23 cellular contexts compared by ENCODE assay signal in the genomic region with DNA sequence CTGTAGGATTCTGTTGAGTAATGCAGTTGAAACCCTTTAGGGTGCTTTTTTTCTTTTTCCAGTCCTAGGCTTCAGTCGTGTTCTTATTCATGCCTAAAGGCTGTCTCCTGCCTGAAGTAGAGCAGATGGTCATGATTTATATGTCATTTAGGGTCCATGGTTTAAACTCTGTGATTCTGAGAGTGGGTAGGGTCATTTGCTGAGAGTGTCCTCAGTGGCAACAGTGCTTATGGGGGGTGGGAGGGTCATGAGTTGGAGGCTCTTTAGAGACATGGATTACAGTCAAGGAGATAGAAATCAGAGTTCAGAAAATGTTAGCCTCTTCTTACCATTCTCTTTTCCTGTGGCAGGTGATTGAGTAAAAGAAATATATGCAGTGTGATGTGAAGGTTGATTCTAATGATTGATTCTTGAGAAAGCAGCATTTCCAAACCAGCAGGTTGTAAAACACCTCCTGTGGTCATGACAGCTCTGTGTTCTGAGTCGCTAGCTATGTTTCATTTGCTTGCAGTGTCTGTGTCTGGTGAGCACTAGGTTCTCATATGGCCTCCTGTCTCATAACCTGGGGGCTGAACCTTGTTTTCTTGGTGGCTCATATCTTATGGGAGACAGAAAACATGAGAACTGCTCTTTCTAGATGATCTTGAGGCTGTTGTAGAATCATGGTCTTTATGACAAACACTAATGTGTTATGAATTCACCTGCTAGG.
DNase-seq lines count a peak whose midpoint lies in the region; ATAC-seq, FAIRE-seq and TF ChIP-seq lines count a peak whose summit lies in the region.
"Had no signal": no experiment of that assay in that cellular context is flagged by ENCODE, and none has a peak within 500 bp of the region (broad histone marks: within the 10 kb centered on the region; RNA-seq: fewer than 3 reads in every experiment).

No MANE protein-coding gene starts in this region.

- peaks cover 71% of the 10 kb centered on the region for H3K36me3 ChIP-seq in CD4-positive, CD25-positive, alpha-beta regulatory T cell (ENCODE audit: control insufficient read depth, insufficient read depth, low read length)
- H3K36me3 ChIP-seq in pancreas: peaks cover 0 to 54% (median 33%) of the 10 kb centered on the region in 3 donors

- no peak overlapping the region for H3K27ac ChIP-seq in CD4-positive, CD25-positive, alpha-beta regulatory T cell (ENCODE audit: insufficient read depth, low read length, poor library complexity, severe bottlenecking)
- no peak overlapping the region for H3K27ac ChIP-seq in CD4-positive, alpha-beta T cell (ENCODE audit: low read depth, low read length)
- H3K27ac ChIP-seq in pancreas: no peak overlapping the region
- H3K27ac ChIP-seq: cardiac muscle cell, heart left ventricle, left ventricle myocardium inferior, Peyer's patch, spleen had no signal

- H3K4me1 Mint-ChIP-seq in CD4-positive, CD25-positive, alpha-beta regulatory T cell: peaks cover 4 to 19% (median 9%) of the 10 kb centered on the region in 4 donors
- peaks cover 26% of the 10 kb centered on the region for H3K4me1 Mint-ChIP-seq in CD4-positive, alpha-beta T cell (ENCODE audit: low read depth)
- H3K4me1 Mint-ChIP-seq in activated CD8-positive, alpha-beta T cell treated with anti-CD3 and anti-CD28 coated beads for 36 hours (ENCODE audit: low read depth): no peaks in the 10 kb centered on the region
- H3K4me1 Mint-ChIP-seq in immature natural killer cell: peaks cover 8 to 49% of the 10 kb centered on the region in 2 donors
- no peaks in the 10 kb centered on the region for H3K4me1 Mint-ChIP-seq in Calu3 (ENCODE audit: low read depth, unreplicated experiment)

- no peaks in the 10 kb centered on the region for H3K27me3 Mint-ChIP-seq in CD4-positive, CD25-positive, alpha-beta regulatory T cell
- H3K27me3 Mint-ChIP-seq in CD4-positive, alpha-beta T cell: no peaks in the 10 kb centered on the region
- no peaks in the 10 kb centered on the region for H3K27me3 Mint-ChIP-seq in activated CD8-positive, alpha-beta T cell treated with anti-CD3 and anti-CD28 coated beads for 36 hours
- H3K27me3 Mint-ChIP-seq in immature natural killer cell (ENCODE audit: low read depth in 3 of 3): peaks cover 0 to 2% (median 2%) of the 10 kb centered on the region in 3 donors
- no peaks in the 10 kb centered on the region for H3K27me3 Mint-ChIP-seq in Calu3 (ENCODE audit: unreplicated experiment)

- intact Hi-C loops in CD4-positive, alpha-beta T cell (cut with DNase I, micrococcal nuclease): loop anchor here in 1 of 2 experiments (10.0 kb wide), 1 partner anchor 295 kb away; no protein-coding TSS in a partner anchor
- intact Hi-C loops in activated CD8-positive, alpha-beta T cell treated with anti-CD3 and anti-CD28 coated beads for 36 hours (cut with micrococcal nuclease): no loop called here
- intact Hi-C loops in pancreas (cut with DNase I): loop anchor here in 2 of 3 donors (10.0 kb wide), 2 partner anchors 305 to 415 kb away; no protein-coding TSS in a partner anchor
- intact Hi-C loops in Calu3 (cut with micrococcal nuclease; ENCODE audit: unreplicated experiment): loop anchor here (10.0 kb wide), 2 partner anchors 415 to 445 kb away; no protein-coding TSS in a partner anchor

- ATAC-seq in CD4-positive, CD25-positive, alpha-beta regulatory T cell (ENCODE audit: low read depth in 2 of 2): no peak
- ATAC-seq in CD4-positive, alpha-beta T cell (ENCODE audit: poor library complexity): no peak
- ATAC-seq in activated CD8-positive, alpha-beta T cell treated with anti-CD3 and anti-CD28 coated beads for 36 hours: peak; percentile 51
- ATAC-seq in pancreas: no peak
- ATAC-seq: heart left ventricle, mucosa of descending colon had no signal

- TF ChIP-seq CTCF in CD4-positive, alpha-beta T cell (IDR thresholded peaks at IDR 0.05): no peak
- no peak for TF ChIP-seq CTCF in activated CD8-positive, alpha-beta T cell treated with anti-CD3 and anti-CD28 coated beads for 36 hours (IDR thresholded peaks at IDR 0.05)
- TF ChIP-seq CTCF in pancreas (IDR thresholded peaks at IDR 0.05) (no peak), Calu3 (IDR thresholded peaks at IDR 0.05; ENCODE audit: unreplicated experiment) (no peak)

- POLR2A ChIA-PET in CD4-positive, alpha-beta T cell (lab: Charles Lee): no interaction called here
- POLR2A ChIA-PET in activated CD8-positive, alpha-beta T cell treated with anti-CD3 and anti-CD28 coated beads for 36 hours (lab: Charles Lee): no interaction called here

- no peaks in the 10 kb centered on the region for H3K9me3 Mint-ChIP-seq in CD4-positive, CD25-positive, alpha-beta regulatory T cell
- H3K9me3 Mint-ChIP-seq in CD4-positive, alpha-beta T cell: no peaks in the 10 kb centered on the region
- no peaks in the 10 kb centered on the region for H3K9me3 Mint-ChIP-seq in activated CD8-positive, alpha-beta T cell treated with anti-CD3 and anti-CD28 coated beads for 36 hours
- H3K9me3 Mint-ChIP-seq in immature natural killer cell (no peaks in the 10 kb centered on the region), Calu3 (ENCODE audit: low read depth, unreplicated experiment) (no peaks in the 10 kb centered on the region)
- H3K9me3 Mint-ChIP-seq: T-helper 2 cell treated with Interferon-gamma antibody and Interleukin-4, amounts not matched to agents 5 μg/mL and 100 μg/mL, for 36 hours had no signal

- FAIRE-seq in pancreas (lab: Jason Lieb, UNC): no peak

- no peaks in the 10 kb centered on the region for H3K4me1 ChIP-seq in CD4-positive, CD25-positive, alpha-beta regulatory T cell (ENCODE audit: control insufficient read depth, insufficient read depth, low read length, poor library complexity, severe bottlenecking)
- no peaks in the 10 kb centered on the region for H3K4me1 ChIP-seq in pancreas
- H3K4me1 ChIP-seq: heart left ventricle, Peyer's patch, spleen had no signal

- DNase-seq in CD4-positive, CD25-positive, alpha-beta regulatory T cell: no peak
- DNase-seq in CD4-positive, alpha-beta T cell: no peak
- DNase-seq in activated CD8-positive, alpha-beta T cell treated with anti-CD3 and anti-CD28 coated beads for 36 hours: no peak
- DNase-seq in immature natural killer cell (no peak), nucleus accumbens (lab: John Stamatoyannopoulos, UW) (no peak), pancreas (no peak), Calu3 (no peak)
- DNase-seq: activated CD4-positive, alpha-beta T cell treated with anti-CD3 and anti-CD28 coated beads for 4 hours; amniotic stem cell; COR-L47; HCEC 1CT; heart left ventricle; left ventricle myocardium inferior; mucosa of descending colon; NCI-H2029 treated with DMSO at 0.1 percent for 48 hours; NCI-H446 treated with DMSO at 0.1 percent for 48 hours; occipital lobe; Peyer's patch; retina; spleen; stimulated activated CD4-positive, alpha-beta T cell treated with anti-CD3 and anti-CD28 coated beads, Interleukin-4, amount 100 ng/mL, for 4 hours had no signal

- H3K36me3 Mint-ChIP-seq in CD4-positive, CD25-positive, alpha-beta regulatory T cell: peaks cover 52% of the 10 kb centered on the region
- H3K36me3 Mint-ChIP-seq in CD4-positive, alpha-beta T cell (ENCODE audit: low read depth): peaks cover 95% of the 10 kb centered on the region
- peaks cover 54% of the 10 kb centered on the region for H3K36me3 Mint-ChIP-seq in activated CD8-positive, alpha-beta T cell treated with anti-CD3 and anti-CD28 coated beads for 36 hours (ENCODE audit: low read depth)
- H3K36me3 Mint-ChIP-seq in immature natural killer cell (peaks cover 29 to 48% (median 40%) of the 10 kb centered on the region in 3 donors), Calu3 (ENCODE audit: insufficient read depth, unreplicated experiment) (peaks cover 31% of the 10 kb centered on the region)

- H3K27ac Mint-ChIP-seq in CD4-positive, CD25-positive, alpha-beta regulatory T cell: peak overlapping the region; percentile 33 to 70 (median 67)
- peak overlapping the region; percentile 49 for H3K27ac Mint-ChIP-seq in CD4-positive, alpha-beta T cell
- peak overlapping the region; percentile 50 for H3K27ac Mint-ChIP-seq in activated CD8-positive, alpha-beta T cell treated with anti-CD3 and anti-CD28 coated beads for 36 hours
- H3K27ac Mint-ChIP-seq in immature natural killer cell (peak overlapping the region; percentile 56 to 79 (median 75)), Calu3 (ENCODE audit: unreplicated experiment) (no peak overlapping the region)

- BruUV-seq in Calu3 (replicated peaks; lab: Mats Ljungman, UMichigan): no TSS peak

- H3K4me3 Mint-ChIP-seq in CD4-positive, CD25-positive, alpha-beta regulatory T cell: peak overlapping the region in 1 of 4 donors; percentile 18
- no peak overlapping the region for H3K4me3 Mint-ChIP-seq in CD4-positive, alpha-beta T cell
- no peak overlapping the region for H3K4me3 Mint-ChIP-seq in activated CD8-positive, alpha-beta T cell treated with anti-CD3 and anti-CD28 coated beads for 36 hours
- H3K4me3 Mint-ChIP-seq in immature natural killer cell (no peak overlapping the region), Calu3 (ENCODE audit: low read depth, unreplicated experiment) (no peak overlapping the region)
- H3K4me3 Mint-ChIP-seq: T-helper 2 cell treated with Interferon-gamma antibody and Interleukin-4, amounts not matched to agents 5 μg/mL and 100 μg/mL, for 36 hours had no signal

- no peaks in the 10 kb centered on the region for H3K9me3 ChIP-seq in CD4-positive, CD25-positive, alpha-beta regulatory T cell (ENCODE audit: control insufficient read depth in 2 of 2, low read length in 2 of 2)
- H3K9me3 ChIP-seq in CD4-positive, alpha-beta T cell (ENCODE audit: control insufficient read depth, low read length): no peaks in the 10 kb centered on the region
- H3K9me3 ChIP-seq in pancreas: no peaks in the 10 kb centered on the region
- H3K9me3 ChIP-seq: heart left ventricle, left ventricle myocardium inferior, mucosa of descending colon, Peyer's patch, spleen had no signal

- no peak overlapping the region for H3K4me3 ChIP-seq in CD4-positive, CD25-positive, alpha-beta regulatory T cell (ENCODE audit: low read depth, low read length)
- no peak overlapping the region for H3K4me3 ChIP-seq in pancreas
- H3K4me3 ChIP-seq: cardiac muscle cell, heart left ventricle, left ventricle myocardium inferior, mucosa of descending colon, Peyer's patch, spleen had no signal

- WGBS in pancreas, 2 donors: 84 to 91% methylated on average over 2 of the region's 2 CpGs

- CTCF ChIA-PET in CD4-positive, alpha-beta T cell (lab: Charles Lee): no interaction called here
- CTCF ChIA-PET in activated CD8-positive, alpha-beta T cell treated with anti-CD3 and anti-CD28 coated beads for 36 hours (lab: Charles Lee): no interaction called here
- CTCF ChIA-PET in Calu3 (lab: Charles Lee): no interaction called here

- no peaks in the 10 kb centered on the region for H3K27me3 ChIP-seq in CD4-positive, CD25-positive, alpha-beta regulatory T cell (ENCODE audit: control insufficient read depth, insufficient read depth, low read length)
- H3K27me3 ChIP-seq in CD4-positive, alpha-beta T cell (ENCODE audit: control insufficient read depth, insufficient read depth, low read length): no peaks in the 10 kb centered on the region
- no peaks in the 10 kb centered on the region for H3K27me3 ChIP-seq in pancreas
- H3K27me3 ChIP-seq: cardiac muscle cell, heart left ventricle, Peyer's patch, spleen had no signal
